ENCODE assay signal across 10 cellular contexts in the genomic region with DNA sequence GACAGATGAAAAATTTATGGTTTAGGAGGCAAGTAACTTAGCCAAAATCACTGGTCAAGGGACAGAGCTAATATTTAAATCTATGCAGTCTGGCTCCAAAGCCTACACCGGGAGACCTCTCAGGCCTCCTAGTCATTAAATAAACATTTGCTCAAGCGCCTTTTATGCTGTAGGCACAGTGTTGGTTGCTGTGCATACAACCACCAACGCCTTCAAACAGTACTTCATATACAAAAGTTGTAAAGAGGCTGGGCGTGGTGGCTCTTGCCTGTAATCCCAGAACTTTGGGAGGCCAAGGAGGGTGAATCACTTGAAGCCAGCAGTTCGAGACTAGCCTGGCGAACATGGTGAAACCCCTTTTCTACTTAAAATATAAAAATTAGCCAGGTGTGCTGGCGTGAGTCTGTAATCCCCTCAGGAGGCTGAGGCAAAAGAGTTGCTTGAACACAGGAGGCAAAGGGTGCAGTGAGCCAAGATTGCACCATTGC.
A peak's percentile ranks its signal among the peaks of the same experiment; 100 is the strongest.
DNase-seq lines count a peak whose midpoint lies in the region; ATAC-seq and TF ChIP-seq lines count a peak whose summit lies in the region.
"Had no signal": no experiment of that assay in that cellular context is flagged by ENCODE, and none has a peak within 500 bp of the region (broad histone marks: within the 10 kb centered on the region; RNA-seq: fewer than 3 reads in every experiment).

No MANE protein-coding gene starts in this region.

- H3K27ac ChIP-seq in PC-3 (ENCODE audit: low read length) (peak overlapping the region; percentile 92), upper lobe of left lung (no peak overlapping the region)

- peaks cover 76% of the 10 kb centered on the region for H3K4me1 Mint-ChIP-seq in HFFc6 (ENCODE audit: low read depth)
- H3K4me1 Mint-ChIP-seq in activated CD8-positive, alpha-beta T cell treated with anti-CD3 and anti-CD28 coated beads for 36 hours (ENCODE audit: low read depth): no peaks in the 10 kb centered on the region
- H3K4me1 Mint-ChIP-seq: natural killer cell had no signal

- H3K27me3 Mint-ChIP-seq in HFFc6 (ENCODE audit: insufficient read depth): no peaks in the 10 kb centered on the region
- peaks cover 2% of the 10 kb centered on the region for H3K27me3 Mint-ChIP-seq in activated CD8-positive, alpha-beta T cell treated with anti-CD3 and anti-CD28 coated beads for 36 hours

- H3K9me3 ChIP-seq in PC-3 (ENCODE audit: low read length) (no peaks in the 10 kb centered on the region), upper lobe of left lung (no peaks in the 10 kb centered on the region)

- TF ChIP-seq CTCF in HFFc6 (IDR thresholded peaks at IDR 0.05) (no peak), PC-3 (conservative IDR thresholded peaks at IDR 0.05; ENCODE audit: low read depth, low read length) (no peak), fibroblast of mammary gland (conservative IDR thresholded peaks at IDR 0.05; ENCODE audit: control insufficient read depth, insufficient read depth, low read depth, low read length) (no peak), upper lobe of left lung (IDR thresholded peaks at IDR 0.05) (no peak)
- TF ChIP-seq CTCF in activated CD8-positive, alpha-beta T cell treated with anti-CD3 and anti-CD28 coated beads for 36 hours (IDR thresholded peaks at IDR 0.05): no peak

- TF ChIP-seq EP300 in upper lobe of left lung (IDR thresholded peaks at IDR 0.05): no peak

- no TSS peak for BruUV-seq in PC-3 (replicated peaks; lab: Mats Ljungman, UMichigan)

- H3K9me3 Mint-ChIP-seq in HFFc6: no peaks in the 10 kb centered on the region
- no peaks in the 10 kb centered on the region for H3K9me3 Mint-ChIP-seq in activated CD8-positive, alpha-beta T cell treated with anti-CD3 and anti-CD28 coated beads for 36 hours
- H3K9me3 Mint-ChIP-seq: activated naive CD4-positive, alpha-beta T cell treated with anti-CD3 and anti-CD28 coated beads for 36 hours had no signal

- peak overlapping the region; percentile 39 for H3K4me2 ChIP-seq in PC-3 (ENCODE audit: low read length)

- no peak overlapping the region for H3K4me3 Mint-ChIP-seq in HFFc6
- no peak overlapping the region for H3K4me3 Mint-ChIP-seq in activated CD8-positive, alpha-beta T cell treated with anti-CD3 and anti-CD28 coated beads for 36 hours
- H3K4me3 Mint-ChIP-seq: activated naive CD4-positive, alpha-beta T cell treated with anti-CD3 and anti-CD28 coated beads for 36 hours; natural killer cell had no signal

- peaks cover 11% of the 10 kb centered on the region for H3F3A ChIP-seq in PC-3 (ENCODE audit: low read length, unreplicated experiment)

- peak; percentile 48 for DNase-seq in HFFc6
- DNase-seq in PC-3: peak; percentile 96
- peak; percentile 70 for DNase-seq in fibroblast of mammary gland (ENCODE audit: low read depth)
- peak in 1 of 2 donors; percentile 76 for DNase-seq in upper lobe of left lung
- DNase-seq in MV-4-11 (lab: John Stamatoyannopoulos, UW): no peak
- no peak for DNase-seq in activated CD8-positive, alpha-beta T cell treated with anti-CD3 and anti-CD28 coated beads for 36 hours
- DNase-seq in OCI-M1 (lab: John Stamatoyannopoulos, UW): no peak
- DNase-seq: activated naive CD4-positive, alpha-beta T cell treated with anti-CD3 and anti-CD28 coated beads for 36 hours; natural killer cell; T-helper 9 cell had no signal

- ATAC-seq in PC-3 (peak; percentile 98), upper lobe of left lung (ENCODE audit: low FRiP score in 2 of 2) (peak; percentile 35 to 83)
- ATAC-seq in activated CD8-positive, alpha-beta T cell treated with anti-CD3 and anti-CD28 coated beads for 36 hours: no peak
- ATAC-seq: natural killer cell had no signal

- POLR2A ChIA-PET in PC-3 (lab: Charles Lee; ENCODE audit: unreplicated experiment): interaction anchor here (0.7 kb wide), 1 partner anchor 14 kb away, joined by 3 read pairs; no protein-coding TSS in a partner anchor
- POLR2A ChIA-PET in activated CD8-positive, alpha-beta T cell treated with anti-CD3 and anti-CD28 coated beads for 36 hours (lab: Charles Lee): no interaction called here

- no peak overlapping the region for H3K27ac Mint-ChIP-seq in HFFc6
- no peak overlapping the region for H3K27ac Mint-ChIP-seq in activated CD8-positive, alpha-beta T cell treated with anti-CD3 and anti-CD28 coated beads for 36 hours
- H3K27ac Mint-ChIP-seq: activated naive CD4-positive, alpha-beta T cell treated with anti-CD3 and anti-CD28 coated beads for 36 hours; natural killer cell had no signal

- no peaks in the 10 kb centered on the region for H3K9me2 ChIP-seq in PC-3 (replicated peaks; ENCODE audit: low read length)

- no peaks in the 10 kb centered on the region for H4K20me1 ChIP-seq in PC-3 (ENCODE audit: low read length)

- H3K4me1 ChIP-seq in PC-3 (ENCODE audit: insufficient read depth, low read length) (peaks cover 38% of the 10 kb centered on the region), upper lobe of left lung (no peaks in the 10 kb centered on the region)

- no peaks in the 10 kb centered on the region for H3K79me2 ChIP-seq in PC-3 (ENCODE audit: low read length)

- no peaks in the 10 kb centered on the region for H3K36me3 Mint-ChIP-seq in HFFc6 (ENCODE audit: low read depth)
- H3K36me3 Mint-ChIP-seq in activated CD8-positive, alpha-beta T cell treated with anti-CD3 and anti-CD28 coated beads for 36 hours (ENCODE audit: low read depth): no peaks in the 10 kb centered on the region
- H3K36me3 Mint-ChIP-seq: natural killer cell had no signal

- intact Hi-C loops in PC-3 (cut with micrococcal nuclease): loop anchor here (1.0 to 10.0 kb wide), 5 partner anchors 10 to 721 kb away; no protein-coding TSS in a partner anchor
- intact Hi-C loops in activated CD8-positive, alpha-beta T cell treated with anti-CD3 and anti-CD28 coated beads for 36 hours (cut with micrococcal nuclease): no loop called here

- CTCF ChIA-PET in PC-3 (lab: Charles Lee): interaction anchor here (0.6 to 1.0 kb wide), 3 partner anchors 12 to 126 kb away, joined by 3 to 8 read pairs (median 4); no protein-coding TSS in a partner anchor
- CTCF ChIA-PET in activated CD8-positive, alpha-beta T cell treated with anti-CD3 and anti-CD28 coated beads for 36 hours (lab: Charles Lee): no interaction called here

- 57 to 74% methylated on average over 7 of the region's 7 CpGs for WGBS in upper lobe of left lung, 2 donors

- no peak for TF ChIP-seq POLR2A in upper lobe of left lung (IDR thresholded peaks at IDR 0.05)

- H3K27me3 ChIP-seq in PC-3 (ENCODE audit: low read length) (no peaks in the 10 kb centered on the region), upper lobe of left lung (no peaks in the 10 kb centered on the region)

- H3K36me3 ChIP-seq in PC-3 (ENCODE audit: low read depth, low read length) (no peaks in the 10 kb centered on the region), upper lobe of left lung (no peaks in the 10 kb centered on the region)

- H3K4me3 ChIP-seq in PC-3 (ENCODE audit: low read length) (no peak overlapping the region), fibroblast of mammary gland (ENCODE audit: control insufficient read depth, low read depth, low read length) (no peak overlapping the region), upper lobe of left lung (no peak overlapping the region)

- no peak overlapping the region for H3K9ac ChIP-seq in PC-3 (ENCODE audit: low read length)

- no peak overlapping the region for H2AFZ ChIP-seq in PC-3 (ENCODE audit: low read length)

Comparison
In these comparisons a context has a peak if more than half of its experiments do, and no peak if none do; other contexts are left out.
1. DNase-seq: peak in HFFc6 (single experiment), PC-3 (single experiment) and fibroblast of mammary gland (single experiment); none in MV-4-11 (single experiment), activated CD8-positive, alpha-beta T cell treated with anti-CD3 and anti-CD28 coated beads for 36 hours (single experiment) and OCI-M1 (single experiment).